In genomic region chr1:16009030-16009460, GRCh38 we compare ENCODE assay signal across 8 cellular contexts. TPM values are rescaled to one million over a fixed set of nuclear protein-coding genes. Genes with fewer than 3 reads are reported as not detected.
DNase-seq lines count a peak whose midpoint lies in the region; ATAC-seq and TF ChIP-seq lines count a peak whose summit lies in the region.

No MANE protein-coding gene starts in this region.

- H3K36me3 ChIP-seq in mammary epithelial cell (ENCODE audit: insufficient read depth, low read length), result no peaks in the 10 kb centered on the region
- no peaks in the 10 kb centered on the region for H3K36me3 ChIP-seq in kidney epithelial cell (ENCODE audit: control insufficient read depth, insufficient read depth, low read length)

- no peak overlapping the region for H3K9ac ChIP-seq in mammary epithelial cell (ENCODE audit: insufficient read depth, low read length)

- DNase-seq in activated gamma-delta T cell treated with Interleukin-2 at 50 U/mL for 16 hours (peak; percentile 72), activated gamma-delta T cell (lab: John Stamatoyannopoulos, UW) (no peak), NCI-H2107 treated with DMSO at 0.1 percent for 48 hours (lab: John Stamatoyannopoulos, UW; ENCODE audit: unreplicated experiment) (peak; percentile 18), WTC11 (ENCODE audit: low spot score) (peak; percentile 97), mammary epithelial cell (peak; percentile 37), kidney epithelial cell (ENCODE audit: low read depth) (no peak), mesenteric fat pad (ENCODE audit: low spot score) (no peak)
- DNase-seq in stimulated activated CD4-positive, alpha-beta T cell treated with anti-CD3 and anti-CD28 coated beads, Interleukin-1b, Interleukin-23, amount 100 ng/mL, for 48 hours, result peak; percentile 72

- no peaks in the 10 kb centered on the region for H3K79me2 ChIP-seq in mammary epithelial cell (ENCODE audit: insufficient read depth, low read length)

- peaks cover 24% of the 10 kb centered on the region for H3K4me1 Mint-ChIP-seq in WTC11

- H3K4me3 Mint-ChIP-seq in WTC11, result no peak overlapping the region

- CTCF ChIA-PET in WTC11 (lab: Charles Lee) (interaction anchor here (0.5 to 3.2 kb wide), 10 partner anchors 10 to 193 kb away, joined by 3 to 24 read pairs (median 6); no protein-coding TSS in a partner anchor), mammary epithelial cell (lab: Charles Lee; ENCODE audit: low non-redundant PET) (interaction anchor here (0.5 kb wide), 1 partner anchor 193 kb away, joined by 4 read pairs; no protein-coding TSS in a partner anchor)

- no peaks in the 10 kb centered on the region for H3K27me3 Mint-ChIP-seq in WTC11 (ENCODE audit: low read depth)

- no peak overlapping the region for H2AFZ ChIP-seq in mammary epithelial cell (ENCODE audit: low read depth, low read length)

- POLR2A ChIA-PET in WTC11 (lab: Charles Lee), result no interaction called here

- peak; percentile 53 for ATAC-seq in WTC11

- BruUV-seq in mammary epithelial cell (replicated peaks; lab: Mats Ljungman, UMichigan), result no TSS peak

- no peak overlapping the region for H3K27ac Mint-ChIP-seq in WTC11

- H4K20me1 ChIP-seq in mammary epithelial cell (ENCODE audit: insufficient read depth, low read length), result no peaks in the 10 kb centered on the region

- dilution Hi-C loops in mammary epithelial cell (cut with HindIII; ENCODE audit: low sequenced_read_pairs), result no loop called here

- H3K27me3 ChIP-seq in mammary epithelial cell (ENCODE audit: insufficient read depth, low read length), result no peaks in the 10 kb centered on the region
- H3K27me3 ChIP-seq in kidney epithelial cell (ENCODE audit: control insufficient read depth, insufficient read depth, low read length), result peaks cover 3% of the 10 kb centered on the region

- H3K4me3 ChIP-seq in mammary epithelial cell (replicated peaks in 1 of 3; ENCODE audit: insufficient read depth in 1 of 3, low read depth in 2 of 3, low read length in 3 of 3) (no peak overlapping the region), kidney epithelial cell (ENCODE audit: low read depth, low read length) (no peak overlapping the region)

- no peak overlapping the region for H3K27ac ChIP-seq in mammary epithelial cell (ENCODE audit: insufficient read depth, low read depth, low read length)

- intact Hi-C loops in mammary epithelial cell (cut with micrococcal nuclease), result loop anchor here (1.0 to 10.0 kb wide), 7 partner anchors 24 to 903 kb away; no protein-coding TSS in a partner anchor

- no peaks in the 10 kb centered on the region for H3K9me3 ChIP-seq in mammary epithelial cell (replicated peaks; ENCODE audit: insufficient read depth, low read length)

- TF ChIP-seq CTCF in WTC11 (IDR thresholded peaks at IDR 0.05) (peak; percentile 98), mammary epithelial cell (conservative IDR thresholded peaks at IDR 0.05 in 1 of 2, IDR thresholded peaks at IDR 0.05 in 1 of 2; ENCODE audit: extremely low read depth in 1 of 2, insufficient read depth in 1 of 2, low read depth in 1 of 2, low read length in 2 of 2) (peak; percentile 92 to 97), kidney epithelial cell (IDR thresholded peaks at IDR 0.05; ENCODE audit: insufficient read depth, low read length, poor library complexity, severe bottlenecking) (peak; percentile 97)

- H3K9me3 Mint-ChIP-seq in WTC11, result no peaks in the 10 kb centered on the region

- no peaks in the 10 kb centered on the region for H3K36me3 Mint-ChIP-seq in WTC11

- H3K4me1 ChIP-seq in mammary epithelial cell (ENCODE audit: insufficient read depth, low read length), result peaks cover 19% of the 10 kb centered on the region

- in situ Hi-C loops in mammary epithelial cell (cut with MboI; ENCODE audit: low sequenced_read_pairs in 2 of 2), result no loop called here

- 0% methylated on average over 2 of the region's 4 CpGs for WGBS in mammary epithelial cell (ENCODE audit: low coverage, missing lambda C conversion rate)

- no peak overlapping the region for H3K4me2 ChIP-seq in mammary epithelial cell (ENCODE audit: insufficient read depth, low read depth, low read length)

TF ChIP-seq in WTC11, 78 proteins besides CTCF, POLR2A, EP300 and RAD21:
- TF ChIP-seq MYBL2 (CRISPR knock-in tag; IDR thresholded peaks at IDR 0.05) (0 out of 2 replicates have a peak, but pooled peaks have one; percentile 27), TEAD4 (CRISPR knock-in tag; IDR thresholded peaks at IDR 0.05) (no peak), ZNF121 (CRISPR knock-in tag; IDR thresholded peaks at IDR 0.05) (0 out of 2 replicates have a peak, but pooled peaks have one; percentile 13), FOXK1 (CRISPR knock-in tag; IDR thresholded peaks at IDR 0.05) (no peak), ESRRA (CRISPR knock-in tag; IDR thresholded peaks at IDR 0.05; ENCODE audit: borderline replicate concordance) (no peak), ZMAT4 (CRISPR knock-in tag; IDR thresholded peaks at IDR 0.05) (no peak)
TF ChIP-seq in WTC11: peak in this region for 2.

RNA-seq across cellular contexts. Expression of gene SRARP, which starts 5.0 kb away (rescaled TPM):
- total RNA-seq in WTC11 (2021) (0.11 TPM in 1 of 3 replicates, not detected in the others), mammary epithelial cell (not detected), kidney epithelial cell (not detected in 2 replicates), mesenteric fat pad (not detected)
- not detected for polyA plus RNA-seq in mammary epithelial cell
- polyA minus RNA-seq in mammary epithelial cell, result not detected

RNA-seq across cellular contexts. Expression of gene HSPB7, which starts 8.8 kb away (rescaled TPM):
- total RNA-seq in WTC11 (2021) (0.11 to 0.23 TPM (median 0.21 TPM) in 3 replicates), mammary epithelial cell (under 1 TPM in 1 of 2 donors, not detected in 1; 0.17 TPM), kidney epithelial cell (0.07 TPM in 1 of 2 replicates, not detected in the other), mesenteric fat pad (342 TPM)
- not detected for polyA plus RNA-seq in mammary epithelial cell
- not detected for polyA minus RNA-seq in mammary epithelial cell

RNA-seq across cellular contexts. Expression of gene CLCNKA, which starts 12.8 kb away (rescaled TPM):
- 1.5 to 2.7 TPM (median 2.7 TPM) in 3 replicates for total RNA-seq in WTC11 (2021)
- not detected for total RNA-seq in mammary epithelial cell
- not detected for polyA plus RNA-seq in mammary epithelial cell
- not detected for polyA minus RNA-seq in mammary epithelial cell
- not detected in 2 replicates for total RNA-seq in kidney epithelial cell
- total RNA-seq in mesenteric fat pad, result 0.39 TPM

RNA-seq across cellular contexts. Expression of gene ZBTB17, which starts 33.1 kb away (rescaled TPM):
- 27.6 to 32.0 TPM (median 27.9 TPM) in 3 replicates for total RNA-seq in WTC11 (2021)
- 10 to 100 TPM; 26.2 to 36.6 TPM for total RNA-seq in mammary epithelial cell
- polyA plus RNA-seq in mammary epithelial cell, result 25.2 TPM
- polyA minus RNA-seq in mammary epithelial cell, result 13.7 TPM
- 24.1 and 33.8 TPM in 2 replicates for total RNA-seq in kidney epithelial cell
- 29.9 TPM for total RNA-seq in mesenteric fat pad

RNA-seq across cellular contexts. Expression of gene CLCNKB, which starts 34.5 kb away (rescaled TPM):
- total RNA-seq in WTC11 (2021) (1.8 to 3.1 TPM (median 2.5 TPM) in 3 replicates), mammary epithelial cell (not detected), kidney epithelial cell (0.50 and 1.6 TPM in 2 replicates), mesenteric fat pad (0.35 TPM)
- 0.02 TPM for polyA plus RNA-seq in mammary epithelial cell
- not detected for polyA minus RNA-seq in mammary epithelial cell

Comparison
In these comparisons a context has a peak if more than half of its experiments do, and no peak if none do; other contexts are left out.
1. DNase-seq: peak in activated gamma-delta T cell treated with Interleukin-2 at 50 U/mL for 16 hours (single experiment), NCI-H2107 treated with DMSO at 0.1 percent for 48 hours (single experiment), WTC11 (single experiment), mammary epithelial cell (single experiment) and stimulated activated CD4-positive, alpha-beta T cell treated with anti-CD3 and anti-CD28 coated beads, Interleukin-1b, Interleukin-23, amount 100 ng/mL, for 48 hours (single experiment); none in activated gamma-delta T cell (single experiment), kidney epithelial cell (single experiment) and mesenteric fat pad (single experiment).
2. RNA of gene HSPB7, which starts 8.8 kb away (total RNA-seq): 342 TPM in mesenteric fat pad (single experiment); 0.17 TPM in mammary epithelial cell, 0.11 to 0.23 TPM in WTC11 and 0.07 TPM in kidney epithelial cell; every median in the first group is over 100 times any median in the second.
3. Peak in every context shown above with its lines, with median percentiles within 50 percentile points of each other: CTCF ChIP-seq.